ENCODE assay signal across 21 cellular contexts in the genomic region with DNA sequence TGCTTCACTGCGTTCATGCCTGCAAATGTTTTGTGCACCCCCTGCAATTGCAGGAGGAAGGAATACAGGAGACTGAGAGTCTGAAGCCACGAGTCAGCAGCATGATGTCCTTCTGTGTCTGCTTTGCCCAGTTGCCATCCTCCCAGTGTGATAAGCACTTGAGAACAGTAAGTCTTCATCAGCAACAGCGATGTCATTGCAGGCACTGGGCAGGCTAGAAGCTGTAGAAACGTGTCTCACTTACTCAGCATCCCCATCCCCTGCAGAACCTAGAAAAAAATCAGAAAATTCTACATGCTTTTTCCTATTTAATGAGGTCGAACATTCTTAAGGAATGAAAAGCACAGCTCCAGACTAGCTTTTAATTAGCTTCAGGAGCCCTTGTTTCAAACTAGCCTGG.
DNase-seq lines count a peak whose midpoint lies in the region; ATAC-seq and TF ChIP-seq lines count a peak whose summit lies in the region.
"Had no signal": no experiment of that assay in that cellular context is flagged by ENCODE, and none has a peak within 500 bp of the region (broad histone marks: within the 10 kb centered on the region; RNA-seq: fewer than 3 reads in every experiment).

No MANE protein-coding gene starts in this region.

- H3K9me2 ChIP-seq in OCI-LY7 (ENCODE audit: insufficient read depth, low read length) = no peaks in the 10 kb centered on the region

- peak; percentile 44 for DNase-seq in AG20443 (ENCODE audit: low spot score)
- peak; percentile 31 for DNase-seq in ELR (ENCODE audit: low read depth)
- DNase-seq in OCI-LY7 (ENCODE audit: low spot score) = no peak
- DNase-seq in fibroblast of the aortic adventitia (ENCODE audit: low read depth) = peak; percentile 27
- DNase-seq in superior temporal gyrus (ENCODE audit: extremely low spot score) = no peak
- DNase-seq in DMS 273 treated with DMSO at 0.1 percent for 48 hours (lab: John Stamatoyannopoulos, UW) = no peak
- DNase-seq in sigmoid colon = no peak
- DNase-seq: activated CD4-positive, alpha-beta T cell treated with anti-CD3 and anti-CD28 coated beads for 48 hours; activated T-cell treated with anti-CD3 and anti-CD28 coated beads, Interleukin-2, amount 50 U/mL, for 1 hour; DMS79; head of caudate nucleus; naive thymus-derived CD8-positive, alpha-beta T cell; NCI-H1092 treated with DMSO at 0.1 percent for 48 hours; NCI-H2107; NCI-H774; tibial artery had no signal

- ATAC-seq in GM18858 (IDR thresholded peaks at IDR 0.05; ENCODE audit: unreplicated experiment) = no peak
- ATAC-seq: activated naive CD4-positive, alpha-beta T cell treated with anti-CD3 and anti-CD28 coated beads, Interleukin-2, amount 50 U/mL, for 72 hours; esophagus mucosa; naive thymus-derived CD8-positive, alpha-beta T cell; stimulated activated memory B cell treated with anti-CD40 and anti-IgM and Interleukin-4, amounts not matched to agents 10 μg/mL and 1 μg/mL and 100 μg/mL, for 72 hours had no signal

- no peaks in the 10 kb centered on the region for H3K9me3 ChIP-seq in OCI-LY7 (ENCODE audit: low read length)
- no peaks in the 10 kb centered on the region for H3K9me3 ChIP-seq in sigmoid colon
- H3K9me3 ChIP-seq: tibial artery had no signal

- BruUV-seq in OCI-LY7 (replicated peaks; lab: Mats Ljungman, UMichigan) = no TSS peak

- CTCF ChIA-PET in OCI-LY7 (lab: Charles Lee; ENCODE audit: unreplicated experiment) = no interaction called here

- no peak for TF ChIP-seq EP300 in sigmoid colon (IDR thresholded peaks at IDR 0.05)

- H3K4me1 ChIP-seq in OCI-LY7 (ENCODE audit: insufficient read depth, low read length, poor library complexity, severe bottlenecking) (peaks cover 85% of the 10 kb centered on the region), sigmoid colon (no peaks in the 10 kb centered on the region)
- H3K4me1 ChIP-seq: tibial artery had no signal

- WGBS in sigmoid colon, 2 donors = 61 to 81% methylated on average over 5 of the region's 5 CpGs

- no peak for TF ChIP-seq POLR2A in sigmoid colon (IDR thresholded peaks at IDR 0.05)

- intact Hi-C loops in OCI-LY7 (cut with micrococcal nuclease; ENCODE audit: unreplicated experiment) = no loop called here
- intact Hi-C loops in sigmoid colon (cut with DNase I) = no loop called here

- POLR2A ChIA-PET in OCI-LY7 (lab: Charles Lee) = interaction anchor here (0.7 to 8.7 kb wide), 13 partner anchors 11 to 400 kb away, joined by 3 to 122 read pairs (median 4); partner anchors contain the start of gene BCL6

- H3K27ac ChIP-seq in OCI-LY7 (ENCODE audit: low read depth, low read length, poor library complexity, severe bottlenecking) = no peak overlapping the region
- H3K27ac ChIP-seq in sigmoid colon = no peak overlapping the region
- H3K27ac ChIP-seq: SK-N-MC, tibial artery had no signal

- H3K4me2 ChIP-seq in OCI-LY7 (ENCODE audit: low read length) = peak overlapping the region; percentile 83; the same call in 1 of the 2 replicates

- no peaks in the 10 kb centered on the region for H3K79me2 ChIP-seq in OCI-LY7 (ENCODE audit: insufficient read depth, low read depth, low read length)

- H4K20me1 ChIP-seq in OCI-LY7 (ENCODE audit: insufficient read depth, low read length) = no peaks in the 10 kb centered on the region

- no peaks in the 10 kb centered on the region for H3K27me3 ChIP-seq in sigmoid colon
- H3K27me3 ChIP-seq: tibial artery had no signal

- H3K4me3 ChIP-seq in OCI-LY7 (ENCODE audit: low read depth, low read length, poor library complexity, severe bottlenecking) = no peak overlapping the region
- no peak overlapping the region for H3K4me3 ChIP-seq in fibroblast of the aortic adventitia (ENCODE audit: low read depth, low read length)
- H3K4me3 ChIP-seq in sigmoid colon = no peak overlapping the region
- H3K4me3 ChIP-seq: SK-N-MC, tibial artery had no signal

- H3K36me3 ChIP-seq in OCI-LY7 (ENCODE audit: insufficient read depth, low read length) (no peaks in the 10 kb centered on the region), sigmoid colon (no peaks in the 10 kb centered on the region)
- H3K36me3 ChIP-seq: tibial artery had no signal

- no peak for TF ChIP-seq CTCF in OCI-LY7 (conservative IDR thresholded peaks at IDR 0.05; ENCODE audit: low read length)
- no peak for TF ChIP-seq CTCF in fibroblast of the aortic adventitia (IDR thresholded peaks at IDR 0.05; ENCODE audit: insufficient read depth, low read length)
- no peak for TF ChIP-seq CTCF in sigmoid colon (IDR thresholded peaks at IDR 0.05)

- H2AFZ ChIP-seq in OCI-LY7 (ENCODE audit: low read length) = peak overlapping the region; percentile 40; the same call in 1 of the 2 replicates

Comparison
In these comparisons a context has a peak if more than half of its experiments do, and no peak if none do; other contexts are left out.
1. DNase-seq: peak in AG20443 (single experiment), ELR (single experiment) and fibroblast of the aortic adventitia (single experiment); none in OCI-LY7 (single experiment), superior temporal gyrus (single experiment), DMS 273 treated with DMSO at 0.1 percent for 48 hours (single experiment) and sigmoid colon (single experiment).